ENCODE assay signal across 14 cellular contexts in the genomic region with DNA sequence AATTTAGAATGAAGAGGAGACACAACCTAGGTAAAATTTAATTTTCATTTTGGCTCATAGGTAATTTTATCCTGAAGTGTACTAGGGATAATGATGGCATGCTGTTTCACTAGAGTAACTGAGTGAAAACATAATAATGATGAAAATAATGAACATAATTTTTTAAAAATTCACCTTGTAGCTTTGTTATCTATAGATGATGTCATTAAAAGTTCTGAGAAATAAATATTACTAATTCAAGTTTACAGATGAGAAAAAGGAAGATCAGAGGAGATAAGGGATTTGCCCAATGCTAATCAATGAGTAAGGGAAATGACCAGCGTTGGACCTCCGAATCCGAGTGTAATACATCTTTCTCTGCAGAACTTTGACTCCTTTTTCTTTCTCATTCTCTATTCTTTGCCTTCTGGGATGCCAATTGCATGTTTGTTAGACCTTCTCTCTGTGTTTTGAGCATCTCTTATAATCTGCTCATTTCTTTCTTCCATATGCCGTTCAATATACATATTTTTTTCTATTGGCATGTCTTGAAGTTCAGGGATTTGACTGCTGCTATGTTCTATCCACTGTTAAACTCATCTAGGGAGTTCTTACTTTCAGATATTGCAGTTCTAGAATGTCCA.
A peak's percentile ranks its signal among the peaks of the same experiment; 100 is the strongest.
DNase-seq lines count a peak whose midpoint lies in the region; ATAC-seq and TF ChIP-seq lines count a peak whose summit lies in the region.
"Had no signal": no experiment of that assay in that cellular context is flagged by ENCODE, and none has a peak within 500 bp of the region (broad histone marks: within the 10 kb centered on the region; RNA-seq: fewer than 3 reads in every experiment).

No MANE protein-coding gene starts in this region.

- H3K4me1 ChIP-seq in GM23248 (ENCODE audit: insufficient read depth) (peaks cover 4% of the 10 kb centered on the region; the same call in 1 of the 2 replicates), adipocyte (ENCODE audit: control insufficient read depth, insufficient read depth, low read length) (peaks cover 29% of the 10 kb centered on the region)
- H3K4me1 ChIP-seq: A549 had no signal

- no peaks in the 10 kb centered on the region for H3K36me3 ChIP-seq in GM23248 (ENCODE audit: low read depth)
- H3K36me3 ChIP-seq in adipocyte (ENCODE audit: control insufficient read depth, insufficient read depth, low read length, severe bottlenecking): no peaks in the 10 kb centered on the region

- H3K79me2 ChIP-seq in GM23248 (ENCODE audit: insufficient read depth): no peaks in the 10 kb centered on the region

- no peak overlapping the region for H3K27ac Mint-ChIP-seq in activated naive CD4-positive, alpha-beta T cell treated with anti-CD3 and anti-CD28 coated beads, Interleukin-2, amount 10 ng/mL, durations not matched to agents 7 days and 5 days
- H3K27ac Mint-ChIP-seq: CD14-positive monocyte; CD8-positive, alpha-beta T cell; IgD-negative memory B cell had no signal

- ATAC-seq in GM19397 (IDR thresholded peaks at IDR 0.05; ENCODE audit: unreplicated experiment): no peak
- ATAC-seq in esophagus mucosa: no peak
- ATAC-seq: A549; CD8-positive, alpha-beta T cell had no signal

- peaks cover 14% of the 10 kb centered on the region for H3K9me3 Mint-ChIP-seq in activated naive CD4-positive, alpha-beta T cell treated with anti-CD3 and anti-CD28 coated beads, Interleukin-2, amount 10 ng/mL, durations not matched to agents 7 days and 5 days

- no peak overlapping the region for H3K9ac ChIP-seq in GM23248
- H3K9ac ChIP-seq in adipocyte (ENCODE audit: low read length): no peak overlapping the region

- no peaks in the 10 kb centered on the region for H3K9me3 ChIP-seq in GM23248 (ENCODE audit: low read depth)
- H3K9me3 ChIP-seq in adipocyte (ENCODE audit: control insufficient read depth, low read length): peaks cover 27% of the 10 kb centered on the region

- no peaks in the 10 kb centered on the region for H4K20me1 ChIP-seq in GM23248 (ENCODE audit: insufficient read depth)

- CTCF ChIA-PET in activated naive CD4-positive, alpha-beta T cell treated with anti-CD3 and anti-CD28 coated beads, Interleukin-2, amount 10 ng/mL, durations not matched to agents 7 days and 5 days (lab: Charles Lee): no interaction called here

- peaks cover under 1% of the 10 kb centered on the region for H3K4me1 Mint-ChIP-seq in activated naive CD4-positive, alpha-beta T cell treated with anti-CD3 and anti-CD28 coated beads, Interleukin-2, amount 10 ng/mL, durations not matched to agents 7 days and 5 days
- H3K4me1 Mint-ChIP-seq: CD14-positive monocyte, IgD-negative memory B cell had no signal

- H2AFZ ChIP-seq in GM23248: no peak overlapping the region

- no peak overlapping the region for H3K4me3 ChIP-seq in GM23248
- H3K4me3 ChIP-seq in adipocyte (ENCODE audit: low read length): peak overlapping the region; percentile 30
- no peak overlapping the region for H3K4me3 ChIP-seq in epithelial cell of esophagus (ENCODE audit: low read length)
- H3K4me3 ChIP-seq: A549 had no signal

- no peak overlapping the region for H3K4me2 ChIP-seq in GM23248 (ENCODE audit: unreplicated experiment)
- H3K4me2 ChIP-seq: A549 had no signal

- H3F3A ChIP-seq in GM23248 (ENCODE audit: insufficient read depth): no peaks in the 10 kb centered on the region

- in situ Hi-C loops in ACHN (cut with HindIII; ENCODE audit: low pct_ligation_motif_present, low pct_unique_long_range_greater_than_20kb, low sequenced_read_pairs) (no loop called here), GM23248 (cut with MboI) (no loop called here)

- TF ChIP-seq CTCF in epithelial cell of esophagus (IDR thresholded peaks at IDR 0.05; ENCODE audit: insufficient read depth, low read depth, low read length, missing control alignments): no peak

- H3K36me3 Mint-ChIP-seq in activated naive CD4-positive, alpha-beta T cell treated with anti-CD3 and anti-CD28 coated beads, Interleukin-2, amount 10 ng/mL, durations not matched to agents 7 days and 5 days: no peaks in the 10 kb centered on the region
- H3K36me3 Mint-ChIP-seq: CD14-positive monocyte; CD8-positive, alpha-beta T cell; IgD-negative memory B cell had no signal

- WGBS in GM23248 (ENCODE audit: low coverage in 1 of 2, low lambda C conversion rate in 2 of 2, missing lambda C conversion rate in 2 of 2), 2 experiments: 77 to 84% methylated on average over 4 of the region's 4 CpGs

- no peaks in the 10 kb centered on the region for H3K27me3 Mint-ChIP-seq in activated naive CD4-positive, alpha-beta T cell treated with anti-CD3 and anti-CD28 coated beads, Interleukin-2, amount 10 ng/mL, durations not matched to agents 7 days and 5 days
- H3K27me3 Mint-ChIP-seq: IgD-negative memory B cell had no signal

- no peak overlapping the region for H3K27ac ChIP-seq in GM23248
- H3K27ac ChIP-seq: A549 had no signal

- H3K27me3 ChIP-seq in GM23248 (replicated peaks; ENCODE audit: insufficient read depth) (no peaks in the 10 kb centered on the region), adipocyte (replicated peaks; ENCODE audit: control insufficient read depth, insufficient read depth, low read length) (no peaks in the 10 kb centered on the region)

- no peaks in the 10 kb centered on the region for H3K9me2 ChIP-seq in GM23248 (ENCODE audit: insufficient read depth)

- peak; percentile 3 for DNase-seq in ACHN
- DNase-seq in GM23248: peak; percentile 23
- DNase-seq in adipocyte (ENCODE audit: low read depth): no peak
- DNase-seq in epithelial cell of esophagus (ENCODE audit: low read depth): peak; percentile 16
- no peak for DNase-seq in activated CD8-positive, alpha-beta memory T cell treated with anti-CD3 and anti-CD28 coated beads, Interleukin-2, amount 50 U/mL, for 48 hours
- no peak for DNase-seq in activated naive CD4-positive, alpha-beta T cell treated with anti-CD3 and anti-CD28 coated beads, Interleukin-2, amount 10 ng/mL, durations not matched to agents 7 days and 5 days
- DNase-seq: CD8-positive, alpha-beta T cell; COR-L47; H7 had no signal

- no peak overlapping the region for H3K4me3 Mint-ChIP-seq in activated naive CD4-positive, alpha-beta T cell treated with anti-CD3 and anti-CD28 coated beads, Interleukin-2, amount 10 ng/mL, durations not matched to agents 7 days and 5 days
- H3K4me3 Mint-ChIP-seq: CD14-positive monocyte; CD8-positive, alpha-beta T cell; IgD-negative memory B cell had no signal

Comparison
In these comparisons a context has a peak if more than half of its experiments do, and no peak if none do; other contexts are left out.
1. DNase-seq: peak in ACHN (single experiment), GM23248 (single experiment) and epithelial cell of esophagus (single experiment); none in adipocyte (single experiment), activated CD8-positive, alpha-beta memory T cell treated with anti-CD3 and anti-CD28 coated beads, Interleukin-2, amount 50 U/mL, for 48 hours (single experiment) and activated naive CD4-positive, alpha-beta T cell treated with anti-CD3 and anti-CD28 coated beads, Interleukin-2, amount 10 ng/mL, durations not matched to agents 7 days and 5 days (single experiment).